ENCODE assay signal across 8 cellular contexts in genomic region chr5:181052928-181053759, GRCh38. TPM values are rescaled to one million over a fixed set of nuclear protein-coding genes. Genes with fewer than 3 reads are reported as not detected.
DNase-seq lines count a peak whose midpoint lies in the region; ATAC-seq and TF ChIP-seq lines count a peak whose summit lies in the region.

No MANE protein-coding gene starts in this region.

- ATAC-seq in HG02798 (IDR thresholded peaks at IDR 0.05; ENCODE audit: poor library complexity, unreplicated experiment) = no peak

- DNase-seq in NCI-H2227 (lab: John Stamatoyannopoulos, UW; ENCODE audit: unreplicated experiment) (peak; percentile 14), NCI-H2227 treated with DMSO at 0.1 percent for 48 hours (lab: John Stamatoyannopoulos, UW) (no peak), WERI-Rb-1 (no peak), fibroblast of villous mesenchyme (ENCODE audit: low read depth) (no peak), ovary (peak in 1 of 5 donors; percentile 28), NCI-H2196 (lab: John Stamatoyannopoulos, UW; ENCODE audit: unreplicated experiment) (no peak), SJCRH30 (no peak)

- H3K9me3 ChIP-seq in WERI-Rb-1 (ENCODE audit: severe bottlenecking) (no peaks in the 10 kb centered on the region), ovary (no peaks in the 10 kb centered on the region), SJCRH30 (replicated peaks) (no peaks in the 10 kb centered on the region)

- H3K4me1 ChIP-seq in ovary (ENCODE audit: insufficient read depth) (peaks cover 3% of the 10 kb centered on the region), SJCRH30 (no peaks in the 10 kb centered on the region)

- TF ChIP-seq CTCF in WERI-Rb-1 (IDR thresholded peaks at IDR 0.05; ENCODE audit: low read depth, low read length) = no peak
- TF ChIP-seq CTCF in fibroblast of villous mesenchyme (IDR thresholded peaks at IDR 0.05; ENCODE audit: insufficient read depth, low read depth, low read length) = no peak
- no peak for TF ChIP-seq CTCF in ovary (IDR thresholded peaks at IDR 0.05)

- H3K27ac ChIP-seq in WERI-Rb-1 = no peak overlapping the region
- no peak overlapping the region for H3K27ac ChIP-seq in ovary
- H3K27ac ChIP-seq in SJCRH30 = no peak overlapping the region

- H3K36me3 ChIP-seq in WERI-Rb-1 (no peaks in the 10 kb centered on the region), ovary (no peaks in the 10 kb centered on the region), SJCRH30 (no peaks in the 10 kb centered on the region)

- H3K27me3 ChIP-seq in WERI-Rb-1 (ENCODE audit: insufficient read depth, low read depth, severe bottlenecking) (peaks cover 31% of the 10 kb centered on the region), ovary (no peaks in the 10 kb centered on the region), SJCRH30 (no peaks in the 10 kb centered on the region)

- TF ChIP-seq EP300 in ovary (IDR thresholded peaks at IDR 0.05) = no peak

- H3K4me3 ChIP-seq in WERI-Rb-1 (ENCODE audit: low read depth, low read length) = peak overlapping the region; percentile 37
- H3K4me3 ChIP-seq in fibroblast of villous mesenchyme (ENCODE audit: low read depth, low read length) = peak overlapping the region; percentile 43
- H3K4me3 ChIP-seq in ovary = peak overlapping the region; percentile 21
- no peak overlapping the region for H3K4me3 ChIP-seq in SJCRH30

- intact Hi-C loops in ovary (cut with DNase I) = no loop called here

- WGBS in ovary, 3 donors = 1 to 4% (median 1%) methylated on average over 40 to 111 of the region's 111 CpGs

- TF ChIP-seq POLR2A in ovary (IDR thresholded peaks at IDR 0.05) = no peak

RNA-seq across cellular contexts. Expression of gene BTNL9, which starts 13.1 kb away (rescaled TPM):
- not detected in 2 replicates for total RNA-seq in fibroblast of villous mesenchyme
- total RNA-seq in ovary = 10 to 100 TPM in 3 of 7 donors, 1 to 10 TPM in 3, under 1 TPM in 1; 0.76 to 46.4 (median 9.6) TPM
- 10 to 100 TPM in 1 of 2 donors, 1 to 10 TPM in 1; 7.0 to 10.5 TPM for polyA plus RNA-seq in ovary
- total RNA-seq in SJCRH30 (2014; rRNA removed; shearing (Covaris generic)) = not detected in 2 replicates
